In genomic region chrX:6325437-6325836, GRCh38 we compare ENCODE assay signal across 28 cellular contexts.
"Had no signal": no experiment of that assay in that cellular context is flagged by ENCODE, and none has a peak within 500 bp of the region (broad histone marks: within the 10 kb centered on the region; RNA-seq: fewer than 3 reads in every experiment).

No MANE protein-coding gene starts in this region.

- DNase-seq: activated CD4-positive, alpha-beta memory T cell treated with anti-CD3 and anti-CD28 coated beads for 36 hours; activated CD4-positive, alpha-beta T cell treated with anti-CD3 and anti-CD28 coated beads, Interleukin-2, amount 10 ng/mL, durations not matched to agents 24 days and 14 days; activated CD8-positive, alpha-beta memory T cell treated with anti-CD3 and anti-CD28 coated beads, Interleukin-2, amount 50 U/mL, for 4 hours; activated effector memory CD4-positive, alpha-beta T cell treated with anti-CD3 and anti-CD28 coated beads, Interleukin-2, amount 50 U/mL, for 16 hours; activated naive CD4-positive, alpha-beta T cell treated with anti-CD3 and anti-CD28 coated beads for 36 hours; activated naive CD8-positive, alpha-beta T cell treated with anti-CD3 and anti-CD28 coated beads for 36 hours; activated T-cell treated with anti-CD3 and anti-CD28 coated beads, Interleukin-2, amount 50 U/mL, for 1 hour; adrenal gland; brain microvascular endothelial cell; caudate nucleus; gastrocnemius medialis; glutamatergic neuron; hippocampal formation; left cardiac atrium; left ventricle myocardium superior; retina; stimulated activated CD4-positive, alpha-beta T cell treated with anti-CD3 and anti-CD28 coated beads, Interleukin-12 subunit alpha, Interleukin-12 subunit beta, amount 100 ng/mL, for 4 hours; stimulated activated CD4-positive, alpha-beta T cell treated with anti-CD3 and anti-CD28 coated beads, Interleukin-4, amount 100 ng/mL, for 1 hour; T-helper 17 cell; T1000; trophoblast cell; uterus; WERI-Rb-1 had no signal

- H3K27ac ChIP-seq: adrenal gland, ascending aorta, brain microvascular endothelial cell, epithelial cell of prostate, gastrocnemius medialis, skin epidermis, thoracic aorta, uterus, WERI-Rb-1 had no signal

- H3K4me3 ChIP-seq: adrenal gland, ascending aorta, gastrocnemius medialis, skin epidermis, thoracic aorta, uterus had no signal

- H3K9me3 ChIP-seq: adrenal gland, ascending aorta, gastrocnemius medialis, thoracic aorta, uterus had no signal

- FAIRE-seq: islet of Langerhans had no signal

- H3K4me1 ChIP-seq: adrenal gland, ascending aorta, gastrocnemius medialis, uterus had no signal

- H3K36me3 ChIP-seq: adrenal gland, ascending aorta, brain microvascular endothelial cell, gastrocnemius medialis, thoracic aorta, uterus, WERI-Rb-1 had no signal

- H3K27me3 ChIP-seq: adrenal gland, ascending aorta, brain microvascular endothelial cell, gastrocnemius medialis, uterus had no signal
